ENCODE assay signal across 17 cellular contexts in the genomic region with DNA sequence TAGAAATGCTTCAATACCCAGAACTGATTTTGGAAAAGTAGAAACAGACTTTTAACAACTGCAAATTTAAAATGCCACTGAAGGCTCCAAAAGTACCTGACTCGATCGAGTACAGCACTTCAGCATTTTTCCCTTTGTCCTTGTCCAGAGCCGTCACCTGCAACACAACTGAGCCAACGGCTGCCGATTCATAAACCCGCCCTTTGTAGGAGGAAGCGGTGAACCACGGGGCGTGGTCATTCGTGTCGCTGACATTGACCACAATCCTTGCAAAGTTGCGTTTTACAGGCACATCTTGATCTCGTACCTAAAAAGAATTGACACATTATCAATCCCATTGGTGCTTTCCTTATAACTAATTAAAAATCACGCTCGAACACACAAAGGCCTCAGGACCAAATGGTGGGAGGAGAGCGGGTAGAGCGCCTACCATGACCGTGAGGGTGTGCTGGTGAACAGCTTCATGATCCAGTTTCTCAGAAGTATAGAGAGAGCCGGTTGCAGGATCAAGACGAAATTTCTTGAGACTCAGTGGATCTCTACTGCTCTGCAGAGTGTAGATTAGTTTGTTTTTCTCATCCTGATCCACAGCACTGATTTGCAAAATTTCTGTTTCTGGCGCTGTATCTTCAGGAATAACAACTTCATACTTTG.
DNase-seq lines count a peak whose midpoint lies in the region; ATAC-seq, FAIRE-seq and TF ChIP-seq lines count a peak whose summit lies in the region.
"Had no signal": no experiment of that assay in that cellular context is flagged by ENCODE, and none has a peak within 500 bp of the region (broad histone marks: within the 10 kb centered on the region; RNA-seq: fewer than 3 reads in every experiment).

No MANE protein-coding gene starts in this region.

- no peak overlapping the region for H3K27ac ChIP-seq in HepG2 (ENCODE audit: extremely low read length, insufficient read depth, low read length)
- no peak overlapping the region for H3K27ac ChIP-seq in right lobe of liver
- H3K27ac ChIP-seq: brain microvascular endothelial cell, right atrium auricular region had no signal

- H3K9ac ChIP-seq in HepG2 (ENCODE audit: insufficient read depth, low read depth, low read length), result no peak overlapping the region

- no peaks in the 10 kb centered on the region for H3K79me2 ChIP-seq in HepG2 (ENCODE audit: insufficient read depth, low read length)

- no TSS peak for BruUV-seq in HepG2 (replicated peaks; lab: Mats Ljungman, UMichigan)

- 91% methylated on average over 21 of the region's 21 CpGs for WGBS in HepG2 (ENCODE audit: low lambda C conversion rate)
- 85% methylated on average over 20 of the region's 21 CpGs for WGBS in right lobe of liver (ENCODE audit: insufficient coverage, low coverage, low lambda C conversion rate, missing lambda C conversion rate)

- no peak overlapping the region for H3K27ac Mint-ChIP-seq in activated naive CD8-positive, alpha-beta T cell treated with anti-CD3 and anti-CD28 coated beads, Interleukin-2, amount 50 U/mL, for 24 hours
- no peak overlapping the region for H3K27ac Mint-ChIP-seq in stimulated activated effector memory CD8-positive, alpha-beta T cell treated with anti-CD3 and anti-CD28 coated beads, Interleukin-12 subunit alpha, Interleukin-12 subunit beta, amount 100 ng/mL, for 72 hours
- H3K27ac Mint-ChIP-seq: stimulated activated naive CD8-positive, alpha-beta T cell treated with anti-CD3 and anti-CD28 coated beads, Interleukin-15, amount 100 ng/mL, for 72 hours had no signal

- ATAC-seq in HepG2 (no peak), right lobe of liver (no peak), Right ventricle myocardium superior (ENCODE audit: poor library complexity) (no peak)
- ATAC-seq in activated naive CD8-positive, alpha-beta T cell treated with anti-CD3 and anti-CD28 coated beads, Interleukin-2, amount 50 U/mL, for 24 hours, result no peak
- ATAC-seq in stimulated activated effector memory CD8-positive, alpha-beta T cell treated with anti-CD3 and anti-CD28 coated beads, Interleukin-12 subunit alpha, Interleukin-12 subunit beta, amount 100 ng/mL, for 72 hours, result no peak
- ATAC-seq: stimulated activated naive CD8-positive, alpha-beta T cell treated with anti-CD3 and anti-CD28 coated beads, Interleukin-15, amount 100 ng/mL, for 72 hours had no signal

- H3K9me3 ChIP-seq in HepG2 (ENCODE audit: low read length) (no peaks in the 10 kb centered on the region), right lobe of liver (no peaks in the 10 kb centered on the region)
- H3K9me3 ChIP-seq: MG63, right atrium auricular region had no signal

- no peak overlapping the region for H3K4me2 ChIP-seq in HepG2 (ENCODE audit: low read depth, low read length)

- peaks cover 6% of the 10 kb centered on the region for H3K4me1 Mint-ChIP-seq in activated naive CD8-positive, alpha-beta T cell treated with anti-CD3 and anti-CD28 coated beads, Interleukin-2, amount 50 U/mL, for 24 hours
- H3K4me1 Mint-ChIP-seq in stimulated activated effector memory CD8-positive, alpha-beta T cell treated with anti-CD3 and anti-CD28 coated beads, Interleukin-12 subunit alpha, Interleukin-12 subunit beta, amount 100 ng/mL, for 72 hours, result no peaks in the 10 kb centered on the region

- H3K36me3 ChIP-seq in HepG2 (replicated peaks in 1 of 2; ENCODE audit: control insufficient read depth in 1 of 2, insufficient read depth in 2 of 2, low read length in 2 of 2) (peaks cover 27 to 72% of the 10 kb centered on the region in 2 experiments), right lobe of liver (peaks cover 0 to 12% (median 1%) of the 10 kb centered on the region in 4 donors)

- FAIRE-seq in HepG2 (lab: Jason Lieb, UNC), result no peak

- H2AFZ ChIP-seq in HepG2 (ENCODE audit: low read length), result no peak overlapping the region

- no peak for TF ChIP-seq RAD21 in HepG2 (CRISPR knock-in tag; IDR thresholded peaks at IDR 0.05)

- no peaks in the 10 kb centered on the region for H4K20me1 ChIP-seq in HepG2 (ENCODE audit: insufficient read depth, low read length)

- intact Hi-C loops in HepG2 (cut with micrococcal nuclease; ENCODE audit: unreplicated experiment), result no loop called here
- intact Hi-C loops in right lobe of liver (cut with DNase I), result no loop called here
- intact Hi-C loops in Right ventricle myocardium superior (cut with DNase I), result no loop called here

- H3K27me3 ChIP-seq in HepG2 (ENCODE audit: control insufficient read depth in 1 of 2, insufficient read depth in 2 of 2, low read length in 2 of 2) (no peaks in the 10 kb centered on the region), right lobe of liver (no peaks in the 10 kb centered on the region)
- H3K27me3 ChIP-seq: brain microvascular endothelial cell, MG63, right atrium auricular region had no signal

- CTCF ChIA-PET in HepG2 (lab: Yijun Ruan, JAX; ENCODE audit: low intra/inter-chr PET ratio, low total read pairs), result no interaction called here

- H3K4me3 ChIP-seq in HepG2 (replicated peaks in 1 of 3; ENCODE audit: insufficient read depth in 1 of 3, low read depth in 2 of 3, low read length in 3 of 3) (no peak overlapping the region), right lobe of liver (no peak overlapping the region)
- H3K4me3 ChIP-seq: MG63, right atrium auricular region had no signal

- TF ChIP-seq EP300 in HepG2 (IDR thresholded peaks at IDR 0.05; ENCODE audit: low read depth in 2 of 2, low read length in 2 of 2) (no peak), HepG2 (CRISPR knock-in tag; IDR thresholded peaks at IDR 0.05; ENCODE audit: borderline replicate concordance) (no peak)

- TF ChIP-seq CTCF in HepG2 (CRISPR knock-in tag; IDR thresholded peaks at IDR 0.05) (no peak), right lobe of liver (IDR thresholded peaks at IDR 0.05) (no peak)

- POLR2A ChIA-PET in HepG2 (lab: Yijun Ruan, JAX), result no interaction called here

- DNase-seq in HepG2 (ENCODE audit: low spot score) (no peak), right lobe of liver (no peak), NOMO-1 treated with dmso at 0.1 percent for 144 hours (lab: John Stamatoyannopoulos, UW; ENCODE audit: unreplicated experiment) (peak; percentile 75), Right ventricle myocardium superior (no peak), mesenteric fat pad (ENCODE audit: low spot score) (no peak), germinal center (ENCODE audit: low spot score) (no peak)
- peak; percentile 7 for DNase-seq in activated naive CD8-positive, alpha-beta T cell treated with anti-CD3 and anti-CD28 coated beads, Interleukin-2, amount 50 U/mL, for 24 hours
- DNase-seq in stimulated activated effector memory CD8-positive, alpha-beta T cell treated with anti-CD3 and anti-CD28 coated beads, Interleukin-12 subunit alpha, Interleukin-12 subunit beta, amount 100 ng/mL, for 72 hours (ENCODE audit: low spot score in 2 of 2), result no peak
- DNase-seq: activated effector memory CD4-positive, alpha-beta T cell treated with Interleukin-2 at 50 U/mL for 16 hours; AML-193; brain microvascular endothelial cell; glutamatergic neuron; MG63; stimulated activated CD4-positive, alpha-beta T cell treated with anti-CD3 and anti-CD28 coated beads, Interleukin-4, amount 100 ng/mL, for 24 hours; stimulated activated naive CD8-positive, alpha-beta T cell treated with anti-CD3 and anti-CD28 coated beads, Interleukin-15, amount 100 ng/mL, for 72 hours; T1000 had no signal

- H3K9me3 Mint-ChIP-seq in activated naive CD8-positive, alpha-beta T cell treated with anti-CD3 and anti-CD28 coated beads, Interleukin-2, amount 50 U/mL, for 24 hours, result peaks cover 11% of the 10 kb centered on the region
- peaks cover 9% of the 10 kb centered on the region for H3K9me3 Mint-ChIP-seq in stimulated activated effector memory CD8-positive, alpha-beta T cell treated with anti-CD3 and anti-CD28 coated beads, Interleukin-12 subunit alpha, Interleukin-12 subunit beta, amount 100 ng/mL, for 72 hours

- H3K27me3 Mint-ChIP-seq in activated naive CD8-positive, alpha-beta T cell treated with anti-CD3 and anti-CD28 coated beads, Interleukin-2, amount 50 U/mL, for 24 hours, result no peaks in the 10 kb centered on the region

- H3K4me3 Mint-ChIP-seq in activated naive CD8-positive, alpha-beta T cell treated with anti-CD3 and anti-CD28 coated beads, Interleukin-2, amount 50 U/mL, for 24 hours, result no peak overlapping the region
- peak overlapping the region; percentile 16 for H3K4me3 Mint-ChIP-seq in stimulated activated effector memory CD8-positive, alpha-beta T cell treated with anti-CD3 and anti-CD28 coated beads, Interleukin-12 subunit alpha, Interleukin-12 subunit beta, amount 100 ng/mL, for 72 hours
- H3K4me3 Mint-ChIP-seq: stimulated activated naive CD8-positive, alpha-beta T cell treated with anti-CD3 and anti-CD28 coated beads, Interleukin-15, amount 100 ng/mL, for 72 hours had no signal

- H3K4me1 ChIP-seq in HepG2 (ENCODE audit: insufficient read depth, low read length) (no peaks in the 10 kb centered on the region), right lobe of liver (no peaks in the 10 kb centered on the region)

- in situ Hi-C loops in HepG2 (cut with HindIII; ENCODE audit: extremely low pct_ligation_motif_present, low pct_unique_long_range_greater_than_20kb), result no loop called here

- no peak for TF ChIP-seq POLR2A in HepG2 (IDR thresholded peaks at IDR 0.05; ENCODE audit: insufficient read depth in 1 of 2, low read depth in 2 of 2, low read length in 2 of 2)
- no peak for TF ChIP-seq POLR2A in right lobe of liver (IDR thresholded peaks at IDR 0.05)

- no peaks in the 10 kb centered on the region for H3K36me3 Mint-ChIP-seq in activated naive CD8-positive, alpha-beta T cell treated with anti-CD3 and anti-CD28 coated beads, Interleukin-2, amount 50 U/mL, for 24 hours (ENCODE audit: low read depth)
- H3K36me3 Mint-ChIP-seq in stimulated activated effector memory CD8-positive, alpha-beta T cell treated with anti-CD3 and anti-CD28 coated beads, Interleukin-12 subunit alpha, Interleukin-12 subunit beta, amount 100 ng/mL, for 72 hours, result no peaks in the 10 kb centered on the region

TF ChIP-seq in HepG2, 621 proteins besides CTCF, POLR2A, EP300 and RAD21:
- TF ChIP-seq ZBTB38 (CRISPR knock-in tag; IDR thresholded peaks at IDR 0.05), result 0 out of 2 replicates have a peak, but pooled peaks have one; percentile 31
- peak; percentile 70 for TF ChIP-seq RBM22 (optimal IDR thresholded peaks at IDR 0.05; ENCODE audit: low read length)
- no peak for TF ChIP-seq ASH2L (IDR thresholded peaks at IDR 0.05; ENCODE audit: insufficient read length, low read depth, low read length)

Comparison
In these comparisons a context has a peak if more than half of its experiments do, and no peak if none do; other contexts are left out.
1. DNase-seq: peak in NOMO-1 treated with dmso at 0.1 percent for 144 hours (single experiment) and activated naive CD8-positive, alpha-beta T cell treated with anti-CD3 and anti-CD28 coated beads, Interleukin-2, amount 50 U/mL, for 24 hours (single experiment); none in HepG2 (single experiment), right lobe of liver (0 of 3), stimulated activated effector memory CD8-positive, alpha-beta T cell treated with anti-CD3 and anti-CD28 coated beads, Interleukin-12 subunit alpha, Interleukin-12 subunit beta, amount 100 ng/mL, for 72 hours (0 of 2), Right ventricle myocardium superior (single experiment), mesenteric fat pad (single experiment) and germinal center (single experiment).